ENCODE assay signal across 16 cellular contexts in the genomic region with DNA sequence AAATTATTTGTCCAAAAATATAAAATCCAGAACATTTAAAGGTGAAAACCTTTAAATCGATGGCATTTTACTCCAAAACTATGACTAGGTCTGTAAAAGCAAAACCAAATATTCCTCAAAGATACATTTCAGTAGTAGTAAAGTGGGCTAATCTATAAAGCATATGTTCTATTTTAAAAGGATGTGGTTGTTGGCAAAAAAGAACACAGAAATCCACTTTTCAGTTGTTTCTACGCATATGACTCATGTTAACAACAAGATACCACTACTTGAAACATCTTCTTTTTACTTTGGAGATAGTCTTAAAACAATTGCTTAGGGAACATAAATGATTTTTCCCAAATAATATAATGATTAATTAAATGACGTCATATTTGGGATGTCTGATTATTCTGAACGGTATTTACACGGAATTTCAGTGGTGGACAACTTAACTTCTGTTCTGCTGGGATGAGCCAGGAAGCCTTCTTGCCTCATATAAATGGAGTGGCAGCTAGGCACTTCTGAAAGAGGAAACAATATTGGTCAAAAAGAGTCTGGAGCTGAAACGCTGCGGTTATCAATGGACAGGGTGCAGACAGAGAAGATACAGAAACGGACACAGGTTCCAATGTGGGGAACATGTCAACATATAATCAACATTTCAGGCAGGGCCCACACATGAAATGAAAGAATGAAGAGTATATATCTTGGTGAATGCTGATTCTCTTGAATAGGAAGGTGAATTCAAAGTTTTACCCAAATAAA.
A peak's percentile ranks its signal among the peaks of the same experiment; 100 is the strongest.
DNase-seq lines count a peak whose midpoint lies in the region; ATAC-seq and TF ChIP-seq lines count a peak whose summit lies in the region.
"Had no signal": no experiment of that assay in that cellular context is flagged by ENCODE, and none has a peak within 500 bp of the region (broad histone marks: within the 10 kb centered on the region; RNA-seq: fewer than 3 reads in every experiment).

No MANE protein-coding gene starts in this region.

- CTCF ChIA-PET in A673 (lab: Charles Lee), result no interaction called here

- ATAC-seq in GM18907 (IDR thresholded peaks at IDR 0.05; ENCODE audit: unreplicated experiment) (peak; percentile 82), HG02763 (IDR thresholded peaks at IDR 0.05; ENCODE audit: unreplicated experiment) (no peak), GM19455 (IDR thresholded peaks at IDR 0.05; ENCODE audit: unreplicated experiment) (no peak)
- peak; percentile 72 for ATAC-seq in activated naive CD8-positive, alpha-beta T cell treated with anti-CD3 and anti-CD28 coated beads, Interleukin-2, amount 10 ng/mL, durations not matched to agents 7 days and 5 days (ENCODE audit: low read depth)
- ATAC-seq: Right ventricle myocardium inferior had no signal

- no peaks in the 10 kb centered on the region for H3K36me3 ChIP-seq in A673 (ENCODE audit: insufficient read depth, low read length, poor library complexity, severe bottlenecking)

- H3K4me1 ChIP-seq in A673 (ENCODE audit: insufficient read depth, low read length, poor library complexity, severe bottlenecking), result peaks cover 81% of the 10 kb centered on the region
- H3K4me1 ChIP-seq: right atrium auricular region had no signal

- H3K4me1 Mint-ChIP-seq in activated naive CD8-positive, alpha-beta T cell treated with anti-CD3 and anti-CD28 coated beads, Interleukin-2, amount 10 ng/mL, durations not matched to agents 7 days and 5 days, result peaks cover 22% of the 10 kb centered on the region

- BruUV-seq in A673 (replicated peaks; lab: Mats Ljungman, UMichigan), result no TSS peak

- DNase-seq in A673 (ENCODE audit: low spot score) (no peak), NOMO-1 (lab: John Stamatoyannopoulos, UW; ENCODE audit: unreplicated experiment in 2 of 2) (peak; percentile 45 to 73), KG1 (lab: John Stamatoyannopoulos, UW) (no peak)
- DNase-seq in activated naive CD8-positive, alpha-beta T cell treated with anti-CD3 and anti-CD28 coated beads, Interleukin-2, amount 10 ng/mL, durations not matched to agents 7 days and 5 days, result no peak
- DNase-seq in stimulated activated naive CD4-positive, alpha-beta T cell (lab: John Stamatoyannopoulos, UW), result no peak
- DNase-seq: activated CD4-positive, alpha-beta T cell treated with anti-CD3 and anti-CD28 coated beads for 4 hours; activated T-cell treated with anti-CD3 and anti-CD28 coated beads, Interleukin-2, amount 50 U/mL, for 4 hours; effector CD8-positive, alpha-beta T cell; hippocampal formation; kidney glomerular epithelial cell; NCI-H2171 treated with DMSO at 0.1 percent for 48 hours had no signal

- POLR2A ChIA-PET in A673 (lab: Charles Lee; ENCODE audit: low non-redundant PET), result interaction anchor here (0.6 kb wide), 1 partner anchor 165 kb away, joined by 3 read pairs; no protein-coding TSS in a partner anchor
- POLR2A ChIA-PET in activated naive CD8-positive, alpha-beta T cell treated with anti-CD3 and anti-CD28 coated beads, Interleukin-2, amount 10 ng/mL, durations not matched to agents 7 days and 5 days (lab: Charles Lee), result no interaction called here

- H3K9me3 Mint-ChIP-seq in activated naive CD8-positive, alpha-beta T cell treated with anti-CD3 and anti-CD28 coated beads, Interleukin-2, amount 10 ng/mL, durations not matched to agents 7 days and 5 days, result peaks cover under 1% of the 10 kb centered on the region
- H3K9me3 Mint-ChIP-seq: activated T-cell treated with anti-CD3 and anti-CD28 coated beads, Interleukin-2, amount 50 U/mL, for 4 hours had no signal

- peak overlapping the region; percentile 37 for H3K27ac Mint-ChIP-seq in activated naive CD8-positive, alpha-beta T cell treated with anti-CD3 and anti-CD28 coated beads, Interleukin-2, amount 10 ng/mL, durations not matched to agents 7 days and 5 days

- no peaks in the 10 kb centered on the region for H3K27me3 Mint-ChIP-seq in activated naive CD8-positive, alpha-beta T cell treated with anti-CD3 and anti-CD28 coated beads, Interleukin-2, amount 10 ng/mL, durations not matched to agents 7 days and 5 days

- no peak for TF ChIP-seq CTCF in A673 (conservative IDR thresholded peaks at IDR 0.05; ENCODE audit: low read depth, low read length)

- intact Hi-C loops in A673 (cut with micrococcal nuclease; ENCODE audit: unreplicated experiment), result no loop called here

- no peaks in the 10 kb centered on the region for H3K9me3 ChIP-seq in A673 (ENCODE audit: low read depth, low read length, poor library complexity, severe bottlenecking)
- H3K9me3 ChIP-seq: right atrium auricular region had no signal

- H3K27me3 ChIP-seq in A673 (replicated peaks; ENCODE audit: insufficient read depth, low read depth, low read length, poor library complexity), result no peaks in the 10 kb centered on the region
- H3K27me3 ChIP-seq: right atrium auricular region had no signal

- H3K4me3 ChIP-seq in A673 (ENCODE audit: low read depth, low read length, poor library complexity, severe bottlenecking), result no peak overlapping the region
- H3K4me3 ChIP-seq: right atrium auricular region had no signal

- H3K4me3 Mint-ChIP-seq in activated naive CD8-positive, alpha-beta T cell treated with anti-CD3 and anti-CD28 coated beads, Interleukin-2, amount 10 ng/mL, durations not matched to agents 7 days and 5 days, result peak overlapping the region; percentile 23
- H3K4me3 Mint-ChIP-seq: activated T-cell treated with anti-CD3 and anti-CD28 coated beads, Interleukin-2, amount 50 U/mL, for 4 hours had no signal

- no peaks in the 10 kb centered on the region for H3K36me3 Mint-ChIP-seq in activated naive CD8-positive, alpha-beta T cell treated with anti-CD3 and anti-CD28 coated beads, Interleukin-2, amount 10 ng/mL, durations not matched to agents 7 days and 5 days

- H3K27ac ChIP-seq in A673 (ENCODE audit: low read depth, low read length, poor library complexity, severe bottlenecking), result peak overlapping the region; percentile 17
- H3K27ac ChIP-seq: right atrium auricular region had no signal

Comparison
In these comparisons a context has a peak if more than half of its experiments do, and no peak if none do; other contexts are left out.
1. DNase-seq: peak in NOMO-1 (2 of 2); none in A673 (single experiment), activated naive CD8-positive, alpha-beta T cell treated with anti-CD3 and anti-CD28 coated beads, Interleukin-2, amount 10 ng/mL, durations not matched to agents 7 days and 5 days (single experiment), KG1 (single experiment) and stimulated activated naive CD4-positive, alpha-beta T cell (0 of 6).
2. ATAC-seq: peak in GM18907 (single experiment) and activated naive CD8-positive, alpha-beta T cell treated with anti-CD3 and anti-CD28 coated beads, Interleukin-2, amount 10 ng/mL, durations not matched to agents 7 days and 5 days (single experiment); none in HG02763 (single experiment) and GM19455 (single experiment).